ENCODE assay signal across 5 cellular contexts in genomic region chr2:16154061-16154460, GRCh38.
"Had no signal": no experiment of that assay in that cellular context is flagged by ENCODE, and none has a peak within 500 bp of the region (broad histone marks: within the 10 kb centered on the region; RNA-seq: fewer than 3 reads in every experiment).

No MANE protein-coding gene starts in this region.

- DNase-seq: IMR-90, KBM-7, KG1 had no signal

- ATAC-seq: HepG2, K562 had no signal
